ENCODE assay signal across 15 cellular contexts in the genomic region with DNA sequence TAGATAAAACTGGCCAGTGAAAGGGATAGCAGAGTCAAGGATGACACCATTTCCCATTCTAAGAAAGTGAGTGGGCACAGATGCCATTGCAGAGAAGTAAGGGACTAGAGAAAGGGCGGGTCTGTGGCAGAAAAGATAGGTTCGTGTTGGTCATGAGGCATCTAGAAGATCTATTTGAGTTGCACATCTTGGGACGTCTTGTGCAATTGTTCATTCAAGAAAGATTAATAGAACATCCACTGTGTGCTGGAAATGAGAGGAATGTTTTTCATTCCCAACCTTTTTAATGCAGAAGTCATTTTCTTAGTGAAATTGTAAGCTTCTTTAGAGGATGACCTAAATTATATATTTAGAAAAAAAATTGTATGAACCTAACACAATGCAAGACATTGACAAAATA.
"Had no signal": no experiment of that assay in that cellular context is flagged by ENCODE, and none has a peak within 500 bp of the region (broad histone marks: within the 10 kb centered on the region; RNA-seq: fewer than 3 reads in every experiment).

No MANE protein-coding gene starts in this region.

- H3K9me3 ChIP-seq: neutrophil, psoas muscle had no signal

- H3K36me3 ChIP-seq: neutrophil had no signal

- H3K4me3 Mint-ChIP-seq: naive thymus-derived CD4-positive, alpha-beta T cell had no signal

- H3K27me3 ChIP-seq: hepatocyte, neutrophil had no signal

- H3K4me2 ChIP-seq: hepatocyte had no signal

- H3K79me2 ChIP-seq: hepatocyte had no signal

- H3K4me3 ChIP-seq: coronary artery, hepatocyte, psoas muscle had no signal

- ATAC-seq: left colon; naive thymus-derived CD4-positive, alpha-beta T cell; sciatic nerve had no signal

- H3K36me3 Mint-ChIP-seq: naive thymus-derived CD4-positive, alpha-beta T cell had no signal

- DNase-seq: effector CD8-positive, alpha-beta T cell; foreskin melanocyte; head of caudate nucleus; left colon; mesendoderm; naive thymus-derived CD4-positive, alpha-beta T cell; psoas muscle; small intestine; stimulated activated CD4-positive, alpha-beta T cell treated with anti-CD3 and anti-CD28 coated beads, Interleukin-12 subunit alpha, Interleukin-12 subunit beta, amount 100 ng/mL, for 4 hours; stimulated activated naive CD4-positive, alpha-beta T cell treated with Interleukin-2 at 50 U/mL for 16 hours; trophoblast cell had no signal

- H2AFZ ChIP-seq: hepatocyte had no signal

- H3K27ac Mint-ChIP-seq: naive thymus-derived CD4-positive, alpha-beta T cell had no signal

- H3K27ac ChIP-seq: coronary artery, hepatocyte, neutrophil, psoas muscle had no signal
